In the genomic region with DNA sequence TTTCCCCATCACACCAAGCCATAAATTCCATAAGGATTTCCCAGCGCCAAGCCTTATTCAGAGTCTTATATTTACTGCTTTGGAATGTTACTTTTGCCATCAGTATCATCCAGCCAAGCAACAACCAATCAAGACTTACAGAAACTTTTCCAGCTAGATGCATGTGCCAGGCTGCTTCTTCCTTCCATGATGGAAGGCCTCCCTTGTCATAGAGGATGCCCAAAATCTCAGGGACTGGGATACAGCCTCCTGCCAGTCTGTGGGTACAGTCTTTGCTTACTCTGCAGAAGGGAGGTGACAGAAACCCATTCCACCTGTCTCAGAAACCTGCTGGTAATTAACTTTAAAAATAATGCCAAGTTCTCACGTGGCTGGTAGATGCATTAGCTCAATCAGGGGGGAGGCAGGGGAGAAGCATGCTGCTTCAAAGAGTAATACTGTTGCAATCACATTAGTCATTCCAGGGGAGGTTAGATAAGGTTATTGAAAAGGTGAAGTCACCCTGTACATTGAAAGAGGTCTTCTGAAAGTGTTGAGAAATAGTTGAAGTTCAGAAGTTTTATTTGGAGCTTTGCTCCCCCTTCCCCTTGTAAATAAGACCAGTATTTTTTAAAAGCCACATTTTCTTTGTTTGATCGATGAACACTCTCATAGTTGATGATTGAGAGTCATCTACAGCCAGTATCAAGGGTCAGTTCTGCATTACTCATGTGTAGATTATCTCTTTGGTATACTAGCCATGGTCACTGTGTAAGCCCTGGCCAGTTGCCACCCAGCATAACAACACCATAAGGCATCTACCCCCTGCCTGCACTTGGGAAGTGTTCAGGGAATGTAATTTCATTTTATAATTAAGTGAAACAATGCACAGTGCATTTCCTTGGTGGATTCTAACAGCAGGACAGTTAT, we compare ENCODE assay signal across 12 cellular contexts. TPM values are rescaled to one million over a fixed set of nuclear protein-coding genes. Genes with fewer than 3 reads are reported as not detected.
A peak's percentile ranks its signal among the peaks of the same experiment; 100 is the strongest.
DNase-seq lines count a peak whose midpoint lies in the region; ATAC-seq and TF ChIP-seq lines count a peak whose summit lies in the region.
"Had no signal": no experiment of that assay in that cellular context is flagged by ENCODE, and none has a peak within 500 bp of the region (broad histone marks: within the 10 kb centered on the region; RNA-seq: fewer than 3 reads in every experiment).

No MANE protein-coding gene starts in this region.

- no peaks in the 10 kb centered on the region for H3K27me3 Mint-ChIP-seq in T-helper 17 cell
- no peaks in the 10 kb centered on the region for H3K27me3 Mint-ChIP-seq in activated CD4-positive, alpha-beta T cell treated with anti-CD3 and anti-CD28 coated beads, Interleukin-2, amount 10 ng/mL, durations not matched to agents 7 days and 5 days

- intact Hi-C loops in right cardiac atrium (cut with DNase I): no loop called here

- H3K4me1 ChIP-seq in right cardiac atrium (ENCODE audit: control insufficient read depth, insufficient read depth, low read length): peaks cover 24% of the 10 kb centered on the region

- H3K9me3 Mint-ChIP-seq in activated CD4-positive, alpha-beta T cell treated with anti-CD3 and anti-CD28 coated beads, Interleukin-2, amount 10 ng/mL, durations not matched to agents 7 days and 5 days: no peaks in the 10 kb centered on the region
- H3K9me3 Mint-ChIP-seq: HFFc6 had no signal

- H3K4me3 ChIP-seq in astrocyte of the spinal cord (ENCODE audit: low read depth, low read length) (no peak overlapping the region), right cardiac atrium (ENCODE audit: low read length) (no peak overlapping the region)
- H3K4me3 ChIP-seq: cardiac muscle cell had no signal

- H3K27ac Mint-ChIP-seq in T-helper 17 cell: no peak overlapping the region
- H3K27ac Mint-ChIP-seq in activated CD4-positive, alpha-beta T cell treated with anti-CD3 and anti-CD28 coated beads, Interleukin-2, amount 10 ng/mL, durations not matched to agents 7 days and 5 days: no peak overlapping the region
- H3K27ac Mint-ChIP-seq: HFFc6, nephron progenitor cell had no signal

- peak overlapping the region; percentile 80 for H3K27ac ChIP-seq in right cardiac atrium (ENCODE audit: low read length)
- H3K27ac ChIP-seq: cardiac muscle cell had no signal

- 59% methylated on average over 3 of the region's 3 CpGs for WGBS in right cardiac atrium

- ATAC-seq in right cardiac atrium (no peak), GM21515 (IDR thresholded peaks at IDR 0.05; ENCODE audit: unreplicated experiment) (no peak), GM18520 (IDR thresholded peaks at IDR 0.05; ENCODE audit: unreplicated experiment) (no peak), T-helper 17 cell (no peak)

- no peaks in the 10 kb centered on the region for H3K9me3 ChIP-seq in right cardiac atrium (ENCODE audit: control insufficient read depth, low read length)
- no peaks in the 10 kb centered on the region for H3K9me3 ChIP-seq in T-helper 17 cell (ENCODE audit: control insufficient read depth, low read length, poor library complexity, severe bottlenecking)

- peaks cover 2% of the 10 kb centered on the region for H3K36me3 Mint-ChIP-seq in T-helper 17 cell (ENCODE audit: low read depth)
- no peaks in the 10 kb centered on the region for H3K36me3 Mint-ChIP-seq in activated CD4-positive, alpha-beta T cell treated with anti-CD3 and anti-CD28 coated beads, Interleukin-2, amount 10 ng/mL, durations not matched to agents 7 days and 5 days (ENCODE audit: low read depth)

- peak; percentile 84 for DNase-seq in M059J (ENCODE audit: low read depth)
- peak; percentile 54 for DNase-seq in astrocyte of the spinal cord (ENCODE audit: low read depth, low spot score)
- DNase-seq in right cardiac atrium: peak in 1 of 3 donors; percentile 57
- peak; percentile 6 for DNase-seq in superior temporal gyrus (ENCODE audit: extremely low spot score)
- no peak for DNase-seq in T-helper 17 cell
- no peak for DNase-seq in activated CD4-positive, alpha-beta T cell treated with anti-CD3 and anti-CD28 coated beads, Interleukin-2, amount 10 ng/mL, durations not matched to agents 7 days and 5 days
- DNase-seq: HFFc6, nephron progenitor cell, T-helper 1 cell had no signal

- CTCF ChIA-PET in activated CD4-positive, alpha-beta T cell treated with anti-CD3 and anti-CD28 coated beads, Interleukin-2, amount 10 ng/mL, durations not matched to agents 7 days and 5 days (lab: Charles Lee): interaction anchor here (0.7 to 1.3 kb wide), 2 partner anchors 61 to 383 kb away, joined by 3 to 5 read pairs; no protein-coding TSS in a partner anchor

- peaks cover 25% of the 10 kb centered on the region for H3K4me1 Mint-ChIP-seq in T-helper 17 cell
- H3K4me1 Mint-ChIP-seq in activated CD4-positive, alpha-beta T cell treated with anti-CD3 and anti-CD28 coated beads, Interleukin-2, amount 10 ng/mL, durations not matched to agents 7 days and 5 days: peaks cover 19% of the 10 kb centered on the region
- H3K4me1 Mint-ChIP-seq: nephron progenitor cell had no signal

- TF ChIP-seq CTCF in astrocyte of the spinal cord (IDR thresholded peaks at IDR 0.05; ENCODE audit: low read depth, low read length): no peak

- in situ Hi-C loops in astrocyte of the spinal cord (cut with HindIII; ENCODE audit: low sequenced_read_pairs): no loop called here

- H3K27me3 ChIP-seq in right cardiac atrium (ENCODE audit: control insufficient read depth, insufficient read depth): no peaks in the 10 kb centered on the region
- H3K27me3 ChIP-seq: cardiac muscle cell had no signal

- POLR2A ChIA-PET in activated CD4-positive, alpha-beta T cell treated with anti-CD3 and anti-CD28 coated beads, Interleukin-2, amount 10 ng/mL, durations not matched to agents 7 days and 5 days (lab: Charles Lee): no interaction called here

- H3K4me3 Mint-ChIP-seq in T-helper 17 cell: no peak overlapping the region
- H3K4me3 Mint-ChIP-seq in activated CD4-positive, alpha-beta T cell treated with anti-CD3 and anti-CD28 coated beads, Interleukin-2, amount 10 ng/mL, durations not matched to agents 7 days and 5 days: no peak overlapping the region
- H3K4me3 Mint-ChIP-seq: HFFc6, nephron progenitor cell had no signal

RNA-seq across cellular contexts. Expression of a gene that starts 22.2 kb away (rescaled TPM):
- 4.4 and 5.3 TPM in 2 replicates for total RNA-seq in M059J (2014; rRNA removed; shearing (Covaris generic))
- 10 to 100 TPM; 35.6 to 56.6 (median 49.7) TPM for total RNA-seq in right cardiac atrium
- 17.0 TPM for polyA plus RNA-seq in right cardiac atrium
- 10 to 100 TPM; 20.2 to 22.5 TPM for total RNA-seq in T-helper 17 cell
- under 1 TPM; 0.30 to 0.65 TPM for total RNA-seq in activated CD4-positive, alpha-beta T cell treated with anti-CD3 and anti-CD28 coated beads, Interleukin-2, amount 10 ng/mL, durations not matched to agents 7 days and 5 days
- total RNA-seq: HFFc6 had no signal

Comparison
In these comparisons a context has a peak if more than half of its experiments do, and no peak if none do; other contexts are left out.
1. DNase-seq: peak in M059J (single experiment), astrocyte of the spinal cord (single experiment) and superior temporal gyrus (single experiment); none in T-helper 17 cell (0 of 3) and activated CD4-positive, alpha-beta T cell treated with anti-CD3 and anti-CD28 coated beads, Interleukin-2, amount 10 ng/mL, durations not matched to agents 7 days and 5 days (single experiment).